1 cellular context compared by ENCODE assay signal in genomic region chr2:200026312-200026711, GRCh38.
TF ChIP-seq lines count a peak whose summit lies in the region.

No MANE protein-coding gene starts in this region.

TF ChIP-seq in GM23338, 12 proteins besides CTCF, POLR2A, EP300 and RAD21:
- TF ChIP-seq ZNF462 (CRISPR knock-in tag; IDR thresholded peaks at IDR 0.05) (no peak), CREB1 (CRISPR knock-in tag; IDR thresholded peaks at IDR 0.05; ENCODE audit: low read depth) (no peak), POLR2AphosphoS5 (IDR thresholded peaks at IDR 0.05; ENCODE audit: low read depth) (no peak), REST (IDR thresholded peaks at IDR 0.05; ENCODE audit: unreplicated experiment) (no peak), STAT1 (IDR thresholded peaks at IDR 0.05; ENCODE audit: unreplicated experiment) (no peak), ZNF331 (CRISPR knock-in tag; IDR thresholded peaks at IDR 0.05; ENCODE audit: low read depth) (no peak), EZH2 (IDR thresholded peaks at IDR 0.05; ENCODE audit: low read depth, unreplicated experiment) (no peak), ETS1 (IDR thresholded peaks at IDR 0.05) (no peak)
TF ChIP-seq in GM23338: peak in this region for 0.
